In the genomic region with DNA sequence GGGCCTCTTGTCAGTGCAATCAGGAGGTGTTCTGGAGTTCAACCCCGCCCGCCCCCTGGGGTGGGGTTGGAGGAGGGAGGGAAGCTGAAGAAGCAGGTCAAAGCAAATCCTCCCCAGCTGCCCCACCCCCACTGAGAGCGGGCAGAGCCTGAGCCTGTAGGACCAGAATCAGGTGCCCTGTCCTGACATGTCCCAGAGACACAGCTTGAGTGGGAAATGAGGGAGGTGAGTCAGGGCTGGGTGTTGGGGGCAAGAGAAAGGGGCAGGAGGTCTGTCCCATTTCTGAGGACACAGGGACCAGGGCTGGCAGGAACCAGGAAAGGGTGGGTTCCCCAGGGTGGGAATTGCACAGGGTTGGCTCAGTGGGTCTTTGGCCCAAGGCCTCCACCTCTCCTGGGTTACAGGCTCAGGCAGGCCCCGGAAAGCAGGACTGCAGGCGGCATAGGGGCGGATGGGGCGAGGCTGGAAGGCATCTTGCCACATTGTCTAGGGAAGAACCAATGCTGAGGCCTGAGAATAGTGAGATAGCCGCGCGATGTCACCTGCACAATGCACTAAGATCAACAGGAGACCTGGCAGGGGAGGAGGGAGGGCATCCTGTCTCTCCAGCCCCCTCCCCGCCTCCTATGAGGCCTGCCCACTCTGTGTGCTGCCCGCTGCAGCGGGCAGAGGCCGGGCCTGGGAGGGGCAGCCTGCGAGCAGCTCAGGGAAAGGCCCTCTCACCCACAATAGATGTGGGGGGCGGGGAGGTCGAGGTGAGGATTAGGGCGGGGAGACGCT, we compare ENCODE assay signal across 15 cellular contexts. TPM values are rescaled to one million over a fixed set of nuclear protein-coding genes. Genes with fewer than 3 reads are reported as not detected.
A peak's percentile ranks its signal among the peaks of the same experiment; 100 is the strongest.
DNase-seq lines count a peak whose midpoint lies in the region; ATAC-seq and TF ChIP-seq lines count a peak whose summit lies in the region.
"Had no signal": no experiment of that assay in that cellular context is flagged by ENCODE, and none has a peak within 500 bp of the region (broad histone marks: within the 10 kb centered on the region; RNA-seq: fewer than 3 reads in every experiment).

No MANE protein-coding gene starts in this region.

- no peak for TF ChIP-seq CTCF in natural killer cell (IDR thresholded peaks at IDR 0.05)
- TF ChIP-seq CTCF in RWPE1 (conservative IDR thresholded peaks at IDR 0.05; ENCODE audit: low read depth), result no peak

- POLR2A ChIA-PET in RWPE1 (lab: Yijun Ruan, JAX; ENCODE audit: low non-redundant PET), result interaction anchor here (0.8 to 1.3 kb wide), 4 partner anchors 23 to 33 kb away, joined by 3 to 5 read pairs (median 3); a partner anchor contains a TSS

- ATAC-seq in natural killer cell (peak; percentile 67 to 82 (median 73)), GM21423 (IDR thresholded peaks at IDR 0.05; ENCODE audit: unreplicated experiment) (no peak), HG03039 (IDR thresholded peaks at IDR 0.05; ENCODE audit: unreplicated experiment) (no peak)
- ATAC-seq in natural killer cell treated with Interleukin-12 subunit alpha and Interleukin-12 subunit beta and Interleukin-15 and Interleukin-18, amount 100 ng/mL, for 72 hours, result no peak

- H3K27ac ChIP-seq in RWPE1, result peak overlapping the region; percentile 100
- H3K27ac ChIP-seq: ovary had no signal

- H3K27me3 Mint-ChIP-seq in natural killer cell (ENCODE audit: low read depth in 2 of 2) (peaks cover 33 to 39% of the 10 kb centered on the region in 2 donors), immature natural killer cell (ENCODE audit: low read depth in 3 of 3) (peaks cover 8 to 15% (median 14%) of the 10 kb centered on the region in 3 donors)
- peaks cover 7 to 11% of the 10 kb centered on the region in 2 donors for H3K27me3 Mint-ChIP-seq in natural killer cell treated with Interleukin-12 subunit alpha and Interleukin-12 subunit beta and Interleukin-15 and Interleukin-18, amount 100 ng/mL, for 72 hours
- H3K27me3 Mint-ChIP-seq: activated CD4-positive, alpha-beta memory T cell treated with anti-CD3 and anti-CD28 coated beads for 36 hours had no signal

- no peaks in the 10 kb centered on the region for H3K36me3 Mint-ChIP-seq in natural killer cell
- H3K36me3 Mint-ChIP-seq in natural killer cell treated with Interleukin-12 subunit alpha and Interleukin-12 subunit beta and Interleukin-15 and Interleukin-18, amount 100 ng/mL, for 72 hours, result no peaks in the 10 kb centered on the region
- H3K36me3 Mint-ChIP-seq in immature natural killer cell, result no peaks in the 10 kb centered on the region
- H3K36me3 Mint-ChIP-seq: activated CD4-positive, alpha-beta memory T cell treated with anti-CD3 and anti-CD28 coated beads for 36 hours had no signal

- H3K4me3 Mint-ChIP-seq in natural killer cell, result peak overlapping the region; percentile 28
- H3K4me3 Mint-ChIP-seq in natural killer cell treated with Interleukin-12 subunit alpha and Interleukin-12 subunit beta and Interleukin-15 and Interleukin-18, amount 100 ng/mL, for 72 hours, result no peak overlapping the region
- H3K4me3 Mint-ChIP-seq in immature natural killer cell, result peak overlapping the region in 4 of 5 donors; percentile 1 to 62 (median 36)
- H3K4me3 Mint-ChIP-seq: activated CD4-positive, alpha-beta memory T cell treated with anti-CD3 and anti-CD28 coated beads for 36 hours; activated naive CD4-positive, alpha-beta T cell treated with anti-CD3 and anti-CD28 coated beads for 36 hours had no signal

- CTCF ChIA-PET in RWPE1 (lab: Yijun Ruan, JAX), result interaction anchor here (0.7 to 1.6 kb wide), 3 partner anchors 31 to 71 kb away, joined by 3 to 10 read pairs (median 3); a partner anchor contains a TSS

- H3K4me1 Mint-ChIP-seq in natural killer cell, result peaks cover 50 to 68% of the 10 kb centered on the region in 2 donors
- peaks cover 32 to 39% of the 10 kb centered on the region in 2 donors for H3K4me1 Mint-ChIP-seq in natural killer cell treated with Interleukin-12 subunit alpha and Interleukin-12 subunit beta and Interleukin-15 and Interleukin-18, amount 100 ng/mL, for 72 hours (ENCODE audit: low read depth in 2 of 2)
- peaks cover 58 to 66% of the 10 kb centered on the region in 2 donors for H3K4me1 Mint-ChIP-seq in immature natural killer cell

- H3K27ac Mint-ChIP-seq in natural killer cell (peak overlapping the region in 1 of 2 donors; percentile 71), immature natural killer cell (no peak overlapping the region)
- H3K27ac Mint-ChIP-seq in natural killer cell treated with Interleukin-12 subunit alpha and Interleukin-12 subunit beta and Interleukin-15 and Interleukin-18, amount 100 ng/mL, for 72 hours, result no peak overlapping the region
- H3K27ac Mint-ChIP-seq: activated CD4-positive, alpha-beta memory T cell treated with anti-CD3 and anti-CD28 coated beads for 36 hours; activated naive CD4-positive, alpha-beta T cell treated with anti-CD3 and anti-CD28 coated beads for 36 hours had no signal

- DNase-seq in natural killer cell, result peak; percentile 46
- DNase-seq in natural killer cell treated with Interleukin-12 subunit alpha and Interleukin-12 subunit beta and Interleukin-15 and Interleukin-18, amount 100 ng/mL, for 72 hours (ENCODE audit: low spot score), result no peak
- peak; percentile 95 for DNase-seq in RWPE1 (ENCODE audit: low spot score)
- DNase-seq in immature natural killer cell, result peak in 2 of 3 donors; percentile 16 to 39
- DNase-seq in iPS-NIHi7 (ENCODE audit: extremely low spot score), result no peak
- DNase-seq in kidney glomerular epithelial cell (lab: John Stamatoyannopoulos, UW), result no peak
- DNase-seq: activated CD4-positive, alpha-beta memory T cell treated with anti-CD3 and anti-CD28 coated beads for 36 hours; activated naive CD4-positive, alpha-beta T cell treated with anti-CD3 and anti-CD28 coated beads for 36 hours; hypothalamus; NCI-H1694 treated with DMSO at 0.1 percent for 48 hours; ovary; RPMI8226; stimulated activated CD8-positive, alpha-beta memory T cell treated with anti-CD3 and anti-CD28 coated beads, Interleukin-4, amount 100 ng/mL, for 48 hours had no signal

- H3K9me3 Mint-ChIP-seq in natural killer cell (no peaks in the 10 kb centered on the region), immature natural killer cell (no peaks in the 10 kb centered on the region)
- no peaks in the 10 kb centered on the region for H3K9me3 Mint-ChIP-seq in natural killer cell treated with Interleukin-12 subunit alpha and Interleukin-12 subunit beta and Interleukin-15 and Interleukin-18, amount 100 ng/mL, for 72 hours
- H3K9me3 Mint-ChIP-seq: activated CD4-positive, alpha-beta memory T cell treated with anti-CD3 and anti-CD28 coated beads for 36 hours; activated naive CD4-positive, alpha-beta T cell treated with anti-CD3 and anti-CD28 coated beads for 36 hours had no signal

- intact Hi-C loops in natural killer cell (cut with micrococcal nuclease), result no loop called here

RNA-seq across cellular contexts. Expression of a gene that starts 32.4 kb away (rescaled TPM):
- total RNA-seq in natural killer cell, result 10 to 100 TPM in 1 of 3 donors, 1 to 10 TPM in 2; 5.8 to 18.8 (median 7.8) TPM
- total RNA-seq in natural killer cell treated with Interleukin-12 subunit alpha and Interleukin-12 subunit beta and Interleukin-15 and Interleukin-18, amount 100 ng/mL, for 72 hours, result 1 to 10 TPM; 2.3 to 2.6 TPM
- polyA plus RNA-seq in immature natural killer cell, result under 1 TPM in 2 of 3 donors, not detected in 1; 0.41 to 0.52 TPM

Comparison
In these comparisons a context has a peak if more than half of its experiments do, and no peak if none do; other contexts are left out.
1. ATAC-seq: peak in natural killer cell (3 of 3); none in natural killer cell treated with Interleukin-12 subunit alpha and Interleukin-12 subunit beta and Interleukin-15 and Interleukin-18, amount 100 ng/mL, for 72 hours (0 of 2), GM21423 (single experiment) and HG03039 (single experiment).
2. DNase-seq: peak in natural killer cell (single experiment), RWPE1 (single experiment) and immature natural killer cell (2 of 3); none in natural killer cell treated with Interleukin-12 subunit alpha and Interleukin-12 subunit beta and Interleukin-15 and Interleukin-18, amount 100 ng/mL, for 72 hours (single experiment), iPS-NIHi7 (single experiment) and kidney glomerular epithelial cell (single experiment).